ENCODE assay signal across 16 cellular contexts in the genomic region with DNA sequence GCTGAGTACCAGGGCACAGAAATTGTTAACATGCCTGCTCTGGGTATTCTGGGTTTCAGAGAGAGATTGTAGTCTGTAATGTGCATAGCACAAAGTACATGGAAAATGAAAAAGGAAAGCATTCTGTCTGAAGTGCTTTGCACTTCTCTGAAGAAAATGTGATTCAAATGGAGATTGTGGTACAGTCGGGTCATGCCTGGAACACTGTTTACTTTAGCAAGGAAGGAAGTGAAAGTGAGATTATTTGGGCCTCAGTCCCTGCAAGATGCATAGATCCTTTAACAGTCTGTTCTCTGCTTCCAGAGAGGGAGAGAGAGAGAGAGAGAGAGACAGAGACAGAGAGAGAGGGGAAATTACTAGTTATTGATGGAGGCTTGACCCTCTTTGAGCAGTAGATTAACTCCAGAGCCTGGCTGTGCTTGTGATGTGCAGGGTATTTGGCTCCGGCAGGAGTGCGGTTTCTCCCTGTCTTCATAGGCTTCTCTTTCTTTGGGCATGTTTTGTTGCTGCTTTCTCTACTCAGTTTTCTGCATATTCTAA. TPM values are rescaled to one million over a fixed set of nuclear protein-coding genes. Genes with fewer than 3 reads are reported as not detected.
DNase-seq lines count a peak whose midpoint lies in the region; ATAC-seq lines count a peak whose summit lies in the region.
"Had no signal": no experiment of that assay in that cellular context is flagged by ENCODE, and none has a peak within 500 bp of the region (broad histone marks: within the 10 kb centered on the region; RNA-seq: fewer than 3 reads in every experiment).

No MANE protein-coding gene starts in this region.

- no peak overlapping the region for H3K4me3 Mint-ChIP-seq in activated T-cell treated with anti-CD3 and anti-CD28 coated beads, Interleukin-2, amount 50 U/mL, for 72 hours
- H3K4me3 Mint-ChIP-seq: activated CD4-positive, alpha-beta memory T cell treated with anti-CD3 and anti-CD28 coated beads for 36 hours; activated T-helper 1 cell treated with anti-CD3 and anti-CD28 coated beads, Interleukin-12 subunit alpha, Interleukin-12 subunit beta, Interleukin-2, Interleukin-4 antibody, amounts not matched to agents 30 ng/mL and 10 ng/mL and 1 ng/mL, durations not matched to agents 14 hours and 24 hours and 36 hours had no signal

- no peaks in the 10 kb centered on the region for H3K9me3 Mint-ChIP-seq in activated T-cell treated with anti-CD3 and anti-CD28 coated beads, Interleukin-2, amount 50 U/mL, for 72 hours
- H3K9me3 Mint-ChIP-seq: activated CD4-positive, alpha-beta memory T cell treated with anti-CD3 and anti-CD28 coated beads for 36 hours; activated T-helper 1 cell treated with anti-CD3 and anti-CD28 coated beads, Interleukin-12 subunit alpha, Interleukin-12 subunit beta, Interleukin-2, Interleukin-4 antibody, amounts not matched to agents 30 ng/mL and 10 ng/mL and 1 ng/mL, durations not matched to agents 14 hours and 24 hours and 36 hours had no signal

- H3K27me3 Mint-ChIP-seq in activated T-cell treated with anti-CD3 and anti-CD28 coated beads, Interleukin-2, amount 50 U/mL, for 72 hours (ENCODE audit: low read depth), result peaks cover 50% of the 10 kb centered on the region

- DNase-seq in cerebellar cortex (ENCODE audit: low spot score), result peak; percentile 60
- DNase-seq in left colon, result no peak
- no peak for DNase-seq in NCI-H146 (lab: John Stamatoyannopoulos, UW)
- no peak for DNase-seq in NCI-H2107 (lab: John Stamatoyannopoulos, UW)
- no peak for DNase-seq in activated T-cell treated with anti-CD3 and anti-CD28 coated beads, Interleukin-2, amount 50 U/mL, for 72 hours
- DNase-seq: activated CD4-positive, alpha-beta memory T cell treated with anti-CD3 and anti-CD28 coated beads for 36 hours; effector memory CD4-positive, alpha-beta T cell; NCI-H1436; NCI-H2227 treated with DMSO at 0.1 percent for 48 hours; occipital lobe; PC-9; thyroid gland had no signal

- ATAC-seq in GM18858 (IDR thresholded peaks at IDR 0.05; ENCODE audit: unreplicated experiment) (peak; percentile 63), GM21529 (IDR thresholded peaks at IDR 0.05; ENCODE audit: unreplicated experiment) (peak; percentile 68), HG03378 (IDR thresholded peaks at IDR 0.05; ENCODE audit: unreplicated experiment) (peak; percentile 43), left colon (no peak)
- ATAC-seq in activated T-cell treated with anti-CD3 and anti-CD28 coated beads, Interleukin-2, amount 50 U/mL, for 72 hours (replicated peaks in 1 of 2), result no peak

- H3K36me3 Mint-ChIP-seq in activated T-cell treated with anti-CD3 and anti-CD28 coated beads, Interleukin-2, amount 50 U/mL, for 72 hours (ENCODE audit: insufficient read depth in 2 of 2), result no peaks in the 10 kb centered on the region
- H3K36me3 Mint-ChIP-seq: activated CD4-positive, alpha-beta memory T cell treated with anti-CD3 and anti-CD28 coated beads for 36 hours had no signal

- intact Hi-C loops in left colon (cut with DNase I, micrococcal nuclease), result no loop called here

- no peak overlapping the region for H3K27ac Mint-ChIP-seq in activated T-cell treated with anti-CD3 and anti-CD28 coated beads, Interleukin-2, amount 50 U/mL, for 72 hours
- H3K27ac Mint-ChIP-seq: activated CD4-positive, alpha-beta memory T cell treated with anti-CD3 and anti-CD28 coated beads for 36 hours; activated T-helper 1 cell treated with anti-CD3 and anti-CD28 coated beads, Interleukin-12 subunit alpha, Interleukin-12 subunit beta, Interleukin-2, Interleukin-4 antibody, amounts not matched to agents 30 ng/mL and 10 ng/mL and 1 ng/mL, durations not matched to agents 14 hours and 24 hours and 36 hours had no signal

- H3K4me1 Mint-ChIP-seq in activated T-cell treated with anti-CD3 and anti-CD28 coated beads, Interleukin-2, amount 50 U/mL, for 72 hours (ENCODE audit: low read depth), result peaks cover 4% of the 10 kb centered on the region

RNA-seq across cellular contexts. Expression of gene VWC2, which starts 5.4 kb away (rescaled TPM):
- total RNA-seq in left colon, result under 1 TPM; 0.09 to 0.25 TPM
- not detected for total RNA-seq in activated T-cell treated with anti-CD3 and anti-CD28 coated beads, Interleukin-2, amount 50 U/mL, for 72 hours
- total RNA-seq: activated CD4-positive, alpha-beta memory T cell treated with anti-CD3 and anti-CD28 coated beads for 36 hours; activated T-helper 1 cell treated with anti-CD3 and anti-CD28 coated beads, Interleukin-12 subunit alpha, Interleukin-12 subunit beta, Interleukin-2, Interleukin-4 antibody, amounts not matched to agents 30 ng/mL and 10 ng/mL and 1 ng/mL, durations not matched to agents 14 hours and 24 hours and 36 hours; PC-9 had no signal

Comparison
In these comparisons a context has a peak if more than half of its experiments do, and no peak if none do; other contexts are left out.
1. ATAC-seq: peak in GM18858 (single experiment), GM21529 (single experiment) and HG03378 (single experiment); none in left colon (single experiment) and activated T-cell treated with anti-CD3 and anti-CD28 coated beads, Interleukin-2, amount 50 U/mL, for 72 hours (0 of 2).